In the genomic region with DNA sequence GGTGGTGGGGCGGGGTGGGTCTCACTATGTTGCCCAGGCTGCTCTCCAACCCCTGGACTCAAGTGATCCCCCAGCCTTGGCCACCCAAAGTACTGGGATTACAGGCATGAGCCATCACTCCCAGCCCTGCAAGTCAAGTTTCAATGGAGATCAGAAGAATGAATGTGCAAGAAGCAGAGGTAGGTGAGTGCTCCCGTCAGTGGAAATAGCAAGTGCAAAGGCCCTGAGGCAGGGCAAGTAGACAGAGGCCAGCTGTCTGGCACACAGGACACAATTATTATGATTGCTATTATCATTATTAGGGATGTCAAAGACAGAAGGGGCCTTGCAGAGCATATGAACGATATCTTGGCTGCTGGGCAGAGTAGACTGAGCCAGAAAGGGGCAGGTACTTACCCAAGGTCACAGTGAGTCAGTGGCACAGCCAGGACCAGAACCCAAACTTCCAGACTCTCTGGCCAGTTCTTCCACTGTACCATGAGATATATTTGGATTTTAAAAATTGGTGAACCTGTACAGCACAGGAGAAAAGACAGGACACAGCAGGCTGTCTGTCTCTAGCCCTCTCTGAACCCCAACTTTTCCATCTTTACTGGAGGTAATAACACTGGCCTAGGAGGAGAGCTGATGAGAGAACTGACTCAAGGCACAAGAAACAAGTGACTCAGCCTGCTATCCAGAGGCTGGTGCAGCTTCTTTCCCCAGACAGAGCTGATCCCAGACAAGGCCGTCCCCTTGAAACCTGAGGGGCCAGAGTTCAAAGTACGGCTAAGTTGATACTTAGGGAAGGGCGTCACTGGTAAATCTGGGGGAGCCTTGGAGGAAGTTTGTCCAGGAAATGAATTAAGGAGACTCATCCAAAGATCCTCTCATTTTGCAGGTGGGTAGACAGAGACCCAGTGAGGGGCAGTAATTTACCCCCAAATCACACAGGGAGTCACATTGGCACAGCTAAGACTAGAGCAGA, we compare ENCODE assay signal across 9 cellular contexts. TPM values are rescaled to one million over a fixed set of nuclear protein-coding genes. Genes with fewer than 3 reads are reported as not detected.
DNase-seq lines count a peak whose midpoint lies in the region; ATAC-seq, FAIRE-seq and TF ChIP-seq lines count a peak whose summit lies in the region.
"Had no signal": no experiment of that assay in that cellular context is flagged by ENCODE, and none has a peak within 500 bp of the region (broad histone marks: within the 10 kb centered on the region; RNA-seq: fewer than 3 reads in every experiment).

No MANE protein-coding gene starts in this region.

- no peaks in the 10 kb centered on the region for H3K9me3 Mint-ChIP-seq in HFFc6
- H3K9me3 Mint-ChIP-seq in memory B cell: no peaks in the 10 kb centered on the region

- BruUV-seq in A673 (replicated peaks; lab: Mats Ljungman, UMichigan) (TSS peak; percentile 58), GM12878 (replicated peaks; lab: Mats Ljungman, UMichigan) (no TSS peak)

- ATAC-seq in GM12878 (no peak), memory B cell (ENCODE audit: low read depth) (no peak), HG02623 (IDR thresholded peaks at IDR 0.05; ENCODE audit: unreplicated experiment) (no peak), GM18861 (IDR thresholded peaks at IDR 0.05; ENCODE audit: unreplicated experiment) (no peak)

- RAD21 ChIA-PET in GM12878 (lab: Charles Lee; ENCODE audit: unreplicated experiment): interaction anchor here (2.0 kb wide), 1 partner anchor 26 kb away, joined by 6 read pairs; the partner anchor contains the start of gene ALAD

- 95% methylated on average over 6 of the region's 6 CpGs for WGBS in GM12878 (ENCODE audit: insufficient coverage, insufficient replicate concordance, low lambda C conversion rate, missing lambda C conversion rate)

- H3K27me3 ChIP-seq in A673 (replicated peaks; ENCODE audit: insufficient read depth, low read depth, low read length, poor library complexity) (no peaks in the 10 kb centered on the region), GM12878 (replicated peaks in 1 of 2; ENCODE audit: control insufficient read depth in 2 of 2, insufficient read depth in 2 of 2, low read length in 1 of 2) (no peaks in the 10 kb centered on the region)

- H4K20me1 ChIP-seq in GM12878 (ENCODE audit: control insufficient read depth, insufficient read depth): no peaks in the 10 kb centered on the region

- H3K9me3 ChIP-seq in A673 (ENCODE audit: low read depth, low read length, poor library complexity, severe bottlenecking): no peaks in the 10 kb centered on the region
- no peaks in the 10 kb centered on the region for H3K9me3 ChIP-seq in GM12878 (replicated peaks; ENCODE audit: control insufficient read depth, insufficient read depth, low read length)

- SMC1A ChIA-PET in GM12878 (lab: Charles Lee; ENCODE audit: uncharacterized antibody, unreplicated experiment): interaction anchor here (0.6 to 0.9 kb wide), 2 partner anchors 11 to 26 kb away, joined by 3 read pairs; partner anchors contain the start of gene ALAD

- H3K27me3 Mint-ChIP-seq in HFFc6 (ENCODE audit: insufficient read depth): peaks cover 5% of the 10 kb centered on the region; the same call in 1 of the 2 replicates
- no peaks in the 10 kb centered on the region for H3K27me3 Mint-ChIP-seq in memory B cell

- no peak overlapping the region for H2AFZ ChIP-seq in GM12878 (ENCODE audit: control insufficient read depth, low read depth, low read length)

- no peak overlapping the region for H3K27ac ChIP-seq in A673 (ENCODE audit: low read depth, low read length, poor library complexity, severe bottlenecking)
- H3K27ac ChIP-seq in GM12878 (ENCODE audit: control insufficient read depth, insufficient read depth): no peak overlapping the region

- intact Hi-C loops in A673 (cut with micrococcal nuclease; ENCODE audit: unreplicated experiment): no loop called here
- intact Hi-C loops in GM12878 (cut with micrococcal nuclease; ENCODE audit: unreplicated experiment): loop anchor here (2.0 kb wide), 1 partner anchor 25 kb away; the partner anchor contains the start of gene ALAD

- H3K4me3 Mint-ChIP-seq in HFFc6 (peak overlapping the region; percentile 89), memory B cell (peak overlapping the region; percentile 77)

- H3K36me3 Mint-ChIP-seq in HFFc6 (ENCODE audit: low read depth) (no peaks in the 10 kb centered on the region), memory B cell (peaks cover 7% of the 10 kb centered on the region)

- POLR2A ChIA-PET in A673 (lab: Charles Lee; ENCODE audit: low non-redundant PET): no interaction called here
- POLR2A ChIA-PET in GM12878 (lab: Charles Lee): interaction anchor here (0.6 to 3.4 kb wide), 5 partner anchors 24 to 1431 kb away, joined by 3 to 12 read pairs (median 3); partner anchors contain the start of gene ALAD

- no peak for DNase-seq in A673 (ENCODE audit: low spot score)
- DNase-seq in HFFc6: peak; percentile 9
- DNase-seq in GM12878 (ENCODE audit: low read depth, low spot score): no peak
- no peak for DNase-seq in memory B cell (ENCODE audit: low spot score in 2 of 2)
- no peak for DNase-seq in NCI-H1436 (lab: John Stamatoyannopoulos, UW)
- DNase-seq in medulla oblongata (ENCODE audit: extremely low spot score): no peak

- H3K4me2 ChIP-seq in GM12878 (ENCODE audit: control insufficient read depth, insufficient read depth): peak overlapping the region; percentile 74

- H3K4me1 ChIP-seq in A673 (ENCODE audit: insufficient read depth, low read length, poor library complexity, severe bottlenecking) (no peaks in the 10 kb centered on the region), GM12878 (ENCODE audit: control insufficient read depth, insufficient read depth, low read length) (peaks cover 18% of the 10 kb centered on the region)

- H3K36me3 ChIP-seq in A673 (ENCODE audit: insufficient read depth, low read length, poor library complexity, severe bottlenecking) (peaks cover 6% of the 10 kb centered on the region), GM12878 (ENCODE audit: control insufficient read depth in 2 of 2, insufficient read depth in 2 of 2, low read length in 1 of 2) (peaks cover 5 to 7% of the 10 kb centered on the region in 2 experiments)

- H3K4me1 Mint-ChIP-seq in HFFc6 (ENCODE audit: low read depth) (peaks cover 11% of the 10 kb centered on the region), memory B cell (peaks cover 15% of the 10 kb centered on the region)

- no peak for FAIRE-seq in GM12878 (lab: Jason Lieb, UNC)
- FAIRE-seq: G401.6 had no signal

- peak overlapping the region; percentile 40; the same call in 1 of the 2 replicates for H3K27ac Mint-ChIP-seq in HFFc6
- H3K27ac Mint-ChIP-seq in memory B cell: peak overlapping the region; percentile 53

- TF ChIP-seq CTCF in A673 (conservative IDR thresholded peaks at IDR 0.05; ENCODE audit: low read depth, low read length): no peak
- TF ChIP-seq CTCF in HFFc6 (IDR thresholded peaks at IDR 0.05): no peak
- TF ChIP-seq CTCF in GM12878 (IDR thresholded peaks at IDR 0.05 in 2 of 3, conservative IDR thresholded peaks at IDR 0.05 in 1 of 3; ENCODE audit: control insufficient read depth in 2 of 3, extremely low read depth in 1 of 3, insufficient read depth in 1 of 3, low read depth in 3 of 3, low read length in 3 of 3): no peak

- H3K79me2 ChIP-seq in GM12878 (ENCODE audit: control insufficient read depth, insufficient read depth, low read length): peaks cover 5% of the 10 kb centered on the region

- TF ChIP-seq POLR2A in GM12878 (IDR thresholded peaks at IDR 0.05; ENCODE audit: low read depth, low read length): no peak

- TF ChIP-seq EP300 in GM12878 (IDR thresholded peaks at IDR 0.05; ENCODE audit: borderline replicate concordance in 1 of 2, control insufficient read depth in 1 of 2, low read depth in 2 of 2, low read length in 2 of 2): no peak

- H3K4me3 ChIP-seq in A673 (ENCODE audit: low read depth, low read length, poor library complexity, severe bottlenecking) (peak overlapping the region; percentile 96), GM12878 (peak overlapping the region; percentile 77; the same call in 1 of the 2 replicates)

- no peak for TF ChIP-seq RAD21 in GM12878 (IDR thresholded peaks at IDR 0.05; ENCODE audit: insufficient read depth, low read depth, low read length)

- peak overlapping the region; percentile 52; the same call in 1 of the 2 replicates for H3K9ac ChIP-seq in GM12878 (ENCODE audit: control insufficient read depth, insufficient read depth, low read length)

- CTCF ChIA-PET in A673 (lab: Charles Lee) (no interaction called here), GM12878 (lab: Yijun Ruan, JAX) (interaction anchor here (0.8 to 1.2 kb wide), 2 partner anchors 8 to 31 kb away, joined by 4 read pairs; no protein-coding TSS in a partner anchor)

- in situ Hi-C loops in GM12878 (cut with MboI): no loop called here

RNA-seq across cellular contexts. Expression of gene HDHD3, which starts 1.4 kb away (rescaled TPM):
- total RNA-seq in A673 (2021): 9.2 and 9.4 TPM in 2 replicates
- total RNA-seq in HFFc6 (2021; fragmentation: NEBNext Ultra II Directional; extraction: Animal tissue kit (Norgen Biotek cat#: 25700)): 1 to 10 TPM; 3.3 to 4.8 (median 3.8) TPM
- total RNA-seq in GM12878 (2013; cell fraction: nucleolus; rRNA removed): 13.5 and 14.9 TPM in 2 replicates
- 25.7 and 25.9 TPM in 2 replicates for total RNA-seq in GM12878 (2014; rRNA removed)
- total RNA-seq in GM12878 (2014; rRNA removed; fragmentation: Illumina TruSeq; extraction: Trizol): 12.1 and 12.4 TPM in 2 replicates
- total RNA-seq in GM12878 (2021): 21.2 and 23.1 TPM in 2 replicates
- 6.9 TPM for polyA plus RNA-seq in GM12878 (2011; ENCODE audit: low read depth)
- 9.6 and 16.5 TPM in 2 replicates for polyA plus RNA-seq in GM12878 (2011; rRNA removed)
- 23.9 and 31.6 TPM in 2 replicates for polyA plus RNA-seq in GM12878 (2011; cell fraction: cytosol; rRNA removed)
- 17.6 TPM in 2 replicates for polyA plus RNA-seq in GM12878 (2011; cell fraction: nucleus; rRNA removed)
- polyA plus RNA-seq in GM12878 (2012): 13.2 and 13.6 TPM in 2 replicates
- polyA plus RNA-seq in GM12878 (2014; fragmentation: Illumina TruSeq; extraction: Trizol): 4.0 and 11.4 TPM in 2 replicates
- 1 to 10 TPM; 1.3 to 6.5 TPM for polyA plus RNA-seq in GM12878 (2014; fragmentation: Nextera tagmentation; extraction: Ambion mirVana)
- 29.4 and 29.9 TPM in 2 replicates for polyA plus RNA-seq in GM12878 (2014; rRNA removed)
- polyA plus RNA-seq in GM12878 (2016; fragmentation: Nextera tagmentation; extraction: Ambion mirVana): 10 to 100 TPM; 19.2 to 22.6 TPM
- polyA minus RNA-seq in GM12878 (2011; rRNA and poly(A)+ RNA removed): 11.0 and 17.0 TPM in 2 replicates
- polyA minus RNA-seq in GM12878 (2011; cell fraction: cytosol; rRNA and poly(A)+ RNA removed): 7.1 and 7.7 TPM in 2 replicates
- polyA minus RNA-seq in GM12878 (2011; cell fraction: nucleus; rRNA and poly(A)+ RNA removed): 9.7 and 13.7 TPM in 2 replicates

RNA-seq across cellular contexts. Expression of gene ALAD, which starts 25.7 kb away (rescaled TPM):
- total RNA-seq in A673 (2021) (18.9 and 20.9 TPM in 2 replicates), GM12878 (2014; rRNA removed) (13.1 and 15.7 TPM in 2 replicates), GM12878 (2014; rRNA removed; fragmentation: Illumina TruSeq; extraction: Trizol) (10.3 and 11.9 TPM in 2 replicates), GM12878 (2021) (20.2 and 21.6 TPM in 2 replicates)
- total RNA-seq in HFFc6 (2021; fragmentation: NEBNext Ultra II Directional; extraction: Animal tissue kit (Norgen Biotek cat#: 25700)): 10 to 100 TPM; 27.8 to 31.0 (median 30.3) TPM
- 34.6 and 46.8 TPM in 2 replicates for total RNA-seq in GM12878 (2013; cell fraction: nucleolus; rRNA removed)
- polyA plus RNA-seq in GM12878 (2011; ENCODE audit: low read depth): 13.2 TPM
- polyA plus RNA-seq in GM12878 (2011; rRNA removed) (8.1 and 10.7 TPM in 2 replicates), GM12878 (2014; fragmentation: Illumina TruSeq; extraction: Trizol) (18.0 and 20.4 TPM in 2 replicates), GM12878 (2014; fragmentation: Nextera tagmentation; extraction: Ambion mirVana) (1 to 10 TPM; 2.4 to 3.9 TPM), GM12878 (2014; rRNA removed) (15.7 and 18.2 TPM in 2 replicates), GM12878 (2016; fragmentation: Nextera tagmentation; extraction: Ambion mirVana) (10 to 100 TPM; 11.6 to 13.8 TPM)
- 9.4 and 10.4 TPM in 2 replicates for polyA plus RNA-seq in GM12878 (2011; cell fraction: cytosol; rRNA removed)
- 31.0 and 32.1 TPM in 2 replicates for polyA plus RNA-seq in GM12878 (2011; cell fraction: nucleus; rRNA removed)
- 16.8 and 19.2 TPM in 2 replicates for polyA plus RNA-seq in GM12878 (2012)
- polyA minus RNA-seq in GM12878 (2011; rRNA and poly(A)+ RNA removed): 9.1 and 17.1 TPM in 2 replicates
- 3.6 TPM in 2 replicates for polyA minus RNA-seq in GM12878 (2011; cell fraction: cytosol; rRNA and poly(A)+ RNA removed)
- 12.3 and 23.0 TPM in 2 replicates for polyA minus RNA-seq in GM12878 (2011; cell fraction: nucleus; rRNA and poly(A)+ RNA removed)

RNA-seq across cellular contexts. Expression of gene BSPRY, which starts 26.0 kb away (rescaled TPM):
- total RNA-seq in A673 (2021) (not detected in 2 replicates), GM12878 (2014; rRNA removed) (6.3 and 6.5 TPM in 2 replicates), GM12878 (2014; rRNA removed; fragmentation: Illumina TruSeq; extraction: Trizol) (3.3 and 3.8 TPM in 2 replicates), GM12878 (2021) (5.6 and 6.0 TPM in 2 replicates)
- not detected for total RNA-seq in HFFc6 (2021; fragmentation: NEBNext Ultra II Directional; extraction: Animal tissue kit (Norgen Biotek cat#: 25700))
- 0.22 and 0.92 TPM in 2 replicates for total RNA-seq in GM12878 (2013; cell fraction: nucleolus; rRNA removed)
- polyA plus RNA-seq in GM12878 (2011; ENCODE audit: low read depth): 0.87 TPM
- polyA plus RNA-seq in GM12878 (2011; rRNA removed) (0.40 and 0.45 TPM in 2 replicates), GM12878 (2014; fragmentation: Illumina TruSeq; extraction: Trizol) (2.7 and 4.4 TPM in 2 replicates), GM12878 (2014; fragmentation: Nextera tagmentation; extraction: Ambion mirVana) (1 to 10 TPM in 1 of 2 experiments, under 1 TPM in 1; 1.00 to 1.5 TPM), GM12878 (2014; rRNA removed) (6.1 and 6.3 TPM in 2 replicates), GM12878 (2016; fragmentation: Nextera tagmentation; extraction: Ambion mirVana) (1 to 10 TPM; 4.0 to 4.1 TPM)
- 0.53 and 0.55 TPM in 2 replicates for polyA plus RNA-seq in GM12878 (2011; cell fraction: cytosol; rRNA removed)
- 0.38 and 0.64 TPM in 2 replicates for polyA plus RNA-seq in GM12878 (2011; cell fraction: nucleus; rRNA removed)
- polyA plus RNA-seq in GM12878 (2012): 1.0 and 1.9 TPM in 2 replicates
- 0.44 and 0.98 TPM in 2 replicates for polyA minus RNA-seq in GM12878 (2011; rRNA and poly(A)+ RNA removed)
- polyA minus RNA-seq in GM12878 (2011; cell fraction: cytosol; rRNA and poly(A)+ RNA removed): not detected in 2 replicates
- 0.19 and 0.24 TPM in 2 replicates for polyA minus RNA-seq in GM12878 (2011; cell fraction: nucleus; rRNA and poly(A)+ RNA removed)

RNA-seq across cellular contexts. Expression of gene POLE3, which starts 35.1 kb away (rescaled TPM):
- total RNA-seq in A673 (2021) (98.1 and 109 TPM in 2 replicates), GM12878 (2014; rRNA removed) (75.9 and 90.5 TPM in 2 replicates), GM12878 (2014; rRNA removed; fragmentation: Illumina TruSeq; extraction: Trizol) (76.5 and 85.2 TPM in 2 replicates), GM12878 (2021) (58.3 and 59.0 TPM in 2 replicates)
- 10 to 100 TPM; 33.7 to 43.9 (median 37.9) TPM for total RNA-seq in HFFc6 (2021; fragmentation: NEBNext Ultra II Directional; extraction: Animal tissue kit (Norgen Biotek cat#: 25700))
- total RNA-seq in GM12878 (2013; cell fraction: nucleolus; rRNA removed): 15.4 and 16.1 TPM in 2 replicates
- 41.6 TPM for polyA plus RNA-seq in GM12878 (2011; ENCODE audit: low read depth)
- polyA plus RNA-seq in GM12878 (2011; rRNA removed) (84.4 and 99.3 TPM in 2 replicates), GM12878 (2014; fragmentation: Illumina TruSeq; extraction: Trizol) (116 and 127 TPM in 2 replicates), GM12878 (2014; fragmentation: Nextera tagmentation; extraction: Ambion mirVana) (10 to 100 TPM; 40.8 to 65.9 TPM), GM12878 (2014; rRNA removed) (63.6 and 63.9 TPM in 2 replicates), GM12878 (2016; fragmentation: Nextera tagmentation; extraction: Ambion mirVana) (100 to 1,000 TPM in 1 of 2 experiments, 10 to 100 TPM in 1; 98.3 to 101 TPM)
- polyA plus RNA-seq in GM12878 (2011; cell fraction: cytosol; rRNA removed): 65.7 and 66.3 TPM in 2 replicates
- polyA plus RNA-seq in GM12878 (2011; cell fraction: nucleus; rRNA removed): 29.5 and 36.3 TPM in 2 replicates
- polyA plus RNA-seq in GM12878 (2012): 37.0 and 42.4 TPM in 2 replicates
- polyA minus RNA-seq in GM12878 (2011; rRNA and poly(A)+ RNA removed): 35.8 and 39.2 TPM in 2 replicates
- 11.5 and 14.5 TPM in 2 replicates for polyA minus RNA-seq in GM12878 (2011; cell fraction: cytosol; rRNA and poly(A)+ RNA removed)
- polyA minus RNA-seq in GM12878 (2011; cell fraction: nucleus; rRNA and poly(A)+ RNA removed): 12.2 and 18.4 TPM in 2 replicates

RNA-seq across cellular contexts. Expression of gene C9orf43, which starts 35.2 kb away (rescaled TPM):
- total RNA-seq in A673 (2021) (0.81 and 1.5 TPM in 2 replicates), GM12878 (2014; rRNA removed) (0.65 and 0.68 TPM in 2 replicates), GM12878 (2014; rRNA removed; fragmentation: Illumina TruSeq; extraction: Trizol) (0.54 and 0.64 TPM in 2 replicates), GM12878 (2021) (0.35 and 0.56 TPM in 2 replicates)
- total RNA-seq in HFFc6 (2021; fragmentation: NEBNext Ultra II Directional; extraction: Animal tissue kit (Norgen Biotek cat#: 25700)): under 1 TPM; 0.27 to 0.73 (median 0.38) TPM
- 0.86 and 1.8 TPM in 2 replicates for total RNA-seq in GM12878 (2013; cell fraction: nucleolus; rRNA removed)
- 0.20 TPM for polyA plus RNA-seq in GM12878 (2011; ENCODE audit: low read depth)
- polyA plus RNA-seq in GM12878 (2011; rRNA removed) (0.36 and 0.62 TPM in 2 replicates), GM12878 (2014; fragmentation: Illumina TruSeq; extraction: Trizol) (0.68 and 0.87 TPM in 2 replicates), GM12878 (2014; fragmentation: Nextera tagmentation; extraction: Ambion mirVana) (under 1 TPM; 0.23 to 0.51 TPM), GM12878 (2014; rRNA removed) (0.74 and 0.79 TPM in 2 replicates), GM12878 (2016; fragmentation: Nextera tagmentation; extraction: Ambion mirVana) (under 1 TPM; 0.08 to 0.31 TPM)
- 0.33 and 0.45 TPM in 2 replicates for polyA plus RNA-seq in GM12878 (2011; cell fraction: cytosol; rRNA removed)
- 0.51 and 0.59 TPM in 2 replicates for polyA plus RNA-seq in GM12878 (2011; cell fraction: nucleus; rRNA removed)
- polyA plus RNA-seq in GM12878 (2012): 0.65 and 0.73 TPM in 2 replicates
- polyA minus RNA-seq in GM12878 (2011; rRNA and poly(A)+ RNA removed): 1.2 TPM in 2 replicates
- 0.42 TPM in 1 of 2 replicates, not detected in the other for polyA minus RNA-seq in GM12878 (2011; cell fraction: cytosol; rRNA and poly(A)+ RNA removed)
- 1.3 and 2.5 TPM in 2 replicates for polyA minus RNA-seq in GM12878 (2011; cell fraction: nucleus; rRNA and poly(A)+ RNA removed)
